ENCODE assay signal across 19 cellular contexts in genomic region chr9:121424024-121424432, GRCh38. TPM values are rescaled to one million over a fixed set of nuclear protein-coding genes. Genes with fewer than 3 reads are reported as not detected.
A peak's percentile ranks its signal among the peaks of the same experiment; 100 is the strongest.
DNase-seq lines count a peak whose midpoint lies in the region; ATAC-seq and TF ChIP-seq lines count a peak whose summit lies in the region.
"Had no signal": no experiment of that assay in that cellular context is flagged by ENCODE, and none has a peak within 500 bp of the region (broad histone marks: within the 10 kb centered on the region; RNA-seq: fewer than 3 reads in every experiment).

No MANE protein-coding gene starts in this region.

- H4K91ac ChIP-seq in trophoblast cell (ENCODE audit: low read depth, low read length), result no peak overlapping the region

- H3K27me3 ChIP-seq in OCI-LY3 (ENCODE audit: low read depth, low read length) (no peaks in the 10 kb centered on the region), trophoblast cell (ENCODE audit: insufficient read depth, low read length) (no peaks in the 10 kb centered on the region)
- H3K27me3 ChIP-seq: BLaER1 had no signal

- H3K4ac ChIP-seq in trophoblast cell (ENCODE audit: low read depth, low read length), result no peak overlapping the region

- H3K9ac ChIP-seq in OCI-LY3 (ENCODE audit: low read length) (no peak overlapping the region), trophoblast cell (ENCODE audit: low read length) (no peak overlapping the region)
- H3K9ac ChIP-seq: BLaER1, GM23248 had no signal

- H3K14ac ChIP-seq in trophoblast cell (ENCODE audit: low read length), result no peak overlapping the region

- H4K20me1 ChIP-seq in OCI-LY3 (ENCODE audit: insufficient read depth, low read length), result no peaks in the 10 kb centered on the region
- H4K20me1 ChIP-seq: BLaER1 had no signal

- no peak overlapping the region for H2BK5ac ChIP-seq in trophoblast cell (ENCODE audit: low read depth, low read length, poor library complexity)

- WGBS in trophoblast cell (ENCODE audit: extremely low coverage, insufficient coverage, insufficient read length), result no CpG with 5 or more reads among the region's 1 CpG

- no peak overlapping the region for H4K12ac ChIP-seq in trophoblast cell (ENCODE audit: low read depth, low read length)

- no peak overlapping the region for H3K18ac ChIP-seq in trophoblast cell (ENCODE audit: low read length)

- H3K4me1 ChIP-seq in OCI-LY3 (ENCODE audit: low read length), result peaks cover 27% of the 10 kb centered on the region
- no peaks in the 10 kb centered on the region for H3K4me1 ChIP-seq in trophoblast cell (ENCODE audit: control insufficient read depth in 1 of 2, insufficient read depth in 2 of 2, low read length in 2 of 2)
- H3K4me1 ChIP-seq: Caco-2 had no signal

- no peak overlapping the region for H2BK120ac ChIP-seq in trophoblast cell (ENCODE audit: insufficient read depth, low read length, poor library complexity)

- H3K79me1 ChIP-seq in trophoblast cell (ENCODE audit: low read length), result no peaks in the 10 kb centered on the region

- H2AK5ac ChIP-seq in trophoblast cell (ENCODE audit: low read length), result no peak overlapping the region

- no peak for ATAC-seq in HG03135 (IDR thresholded peaks at IDR 0.05; ENCODE audit: unreplicated experiment)
- ATAC-seq: CD8-positive, alpha-beta T cell; GM12878 had no signal

- TF ChIP-seq CTCF in OCI-LY3 (IDR thresholded peaks at IDR 0.05; ENCODE audit: low read depth, low read length), result no peak

- H4K8ac ChIP-seq in trophoblast cell (ENCODE audit: low read depth, low read length), result no peak overlapping the region

- H3K27ac ChIP-seq in OCI-LY3 (ENCODE audit: low read length) (peak overlapping the region; percentile 84; the same call in 1 of the 2 replicates), trophoblast cell (ENCODE audit: low read depth, low read length) (no peak overlapping the region)
- H3K27ac ChIP-seq: 22Rv1, BLaER1, C4-2B, GM23248 had no signal

- DNase-seq in ELR (ENCODE audit: low read depth) (peak; percentile 37), iris pigment epithelial cell (ENCODE audit: low read depth) (peak; percentile 21), trophoblast cell (no peak), hypothalamus (lab: John Stamatoyannopoulos, UW) (no peak)
- DNase-seq: Caco-2; CD4-positive, CD25-positive, alpha-beta regulatory T cell; CD8-positive, alpha-beta T cell; DMS153; DND-41; GDM1; GM23248; H9; HFFc6 had no signal

- no peak overlapping the region for H3K23ac ChIP-seq in trophoblast cell (ENCODE audit: low read length)

- H2BK12ac ChIP-seq in trophoblast cell (ENCODE audit: low read length), result no peak overlapping the region

- H3K4me2 ChIP-seq in OCI-LY3 (ENCODE audit: low read length), result no peak overlapping the region
- H3K4me2 ChIP-seq in trophoblast cell (ENCODE audit: low read length), result no peak overlapping the region
- H3K4me2 ChIP-seq: BLaER1 had no signal

- peaks cover 9% of the 10 kb centered on the region; the same call in 1 of the 2 replicates for H3K9me3 ChIP-seq in OCI-LY3 (ENCODE audit: insufficient read depth, low read length)
- H3K9me3 ChIP-seq in trophoblast cell (ENCODE audit: insufficient read depth, low read depth, low read length), result no peaks in the 10 kb centered on the region

- no peak overlapping the region for H2AFZ ChIP-seq in OCI-LY3 (ENCODE audit: low read depth, low read length)
- H2AFZ ChIP-seq in trophoblast cell (ENCODE audit: insufficient read depth, low read length, poor library complexity), result no peak overlapping the region
- H2AFZ ChIP-seq: GM23248 had no signal

- peaks cover 3% of the 10 kb centered on the region for H3K36me3 ChIP-seq in OCI-LY3 (replicated peaks; ENCODE audit: low read depth, low read length)
- H3K36me3 ChIP-seq in trophoblast cell (ENCODE audit: control insufficient read depth in 1 of 2, insufficient read depth in 2 of 2, low read length in 2 of 2), result no peaks in the 10 kb centered on the region
- H3K36me3 ChIP-seq: BLaER1 had no signal

- no peaks in the 10 kb centered on the region for H3K79me2 ChIP-seq in OCI-LY3 (ENCODE audit: low read length)
- H3K79me2 ChIP-seq in trophoblast cell (ENCODE audit: control insufficient read depth, insufficient read depth, low read length, poor library complexity), result no peaks in the 10 kb centered on the region

- no peak overlapping the region for H3K4me3 ChIP-seq in OCI-LY3 (ENCODE audit: low read length)
- H3K4me3 ChIP-seq in trophoblast cell (ENCODE audit: low read depth, low read length), result no peak overlapping the region
- H3K4me3 ChIP-seq: BLaER1, GM12878, GM23248 had no signal

RNA-seq across cellular contexts. Expression of gene STOM, which starts 54.0 kb away (rescaled TPM):
- 125 and 136 TPM in 2 replicates for polyA plus RNA-seq in trophoblast cell (2013)

Comparison
In these comparisons a context has a peak if more than half of its experiments do, and no peak if none do; other contexts are left out.
1. DNase-seq: peak in ELR (single experiment) and iris pigment epithelial cell (single experiment); none in trophoblast cell (0 of 2) and hypothalamus (0 of 51).